In genomic region chr2:99490088-99491065, GRCh38 we compare ENCODE assay signal across 8 cellular contexts. TPM values are rescaled to one million over a fixed set of nuclear protein-coding genes. Genes with fewer than 3 reads are reported as not detected.
DNase-seq lines count a peak whose midpoint lies in the region; ATAC-seq and TF ChIP-seq lines count a peak whose summit lies in the region.

No MANE protein-coding gene starts in this region.

- peak overlapping the region; percentile 87 for H3K27ac ChIP-seq in angular gyrus (ENCODE audit: low read depth, low read length)

- peaks cover 5% of the 10 kb centered on the region for H3K36me3 Mint-ChIP-seq in T-helper 1 cell treated with Interleukin-12 subunit alpha and Interleukin-12 subunit beta and Interleukin-4 antibody, amounts not matched to agents 30 μg/mL and 1 μg/mL, for 36 hours (ENCODE audit: low read depth)
- no peaks in the 10 kb centered on the region for H3K36me3 Mint-ChIP-seq in progenitor cell of endocrine pancreas (ENCODE audit: insufficient read depth)

- no peaks in the 10 kb centered on the region for H3K9me3 Mint-ChIP-seq in T-helper 1 cell treated with Interleukin-12 subunit alpha and Interleukin-12 subunit beta and Interleukin-4 antibody, amounts not matched to agents 30 μg/mL and 1 μg/mL, for 36 hours
- H3K9me3 Mint-ChIP-seq in progenitor cell of endocrine pancreas (ENCODE audit: low read depth): no peaks in the 10 kb centered on the region

- in situ Hi-C loops in GM13976 (cut with MboI; ENCODE audit: low sequenced_read_pairs, unreplicated experiment): loop anchor here (25.0 kb wide), 3 partner anchors 303 to 853 kb away; partner anchors contain the start of genes MITD1 and MRPL30

- TF ChIP-seq CTCF in GM13976 (IDR thresholded peaks at IDR 0.05; ENCODE audit: borderline replicate concordance, control extremely low read depth, extremely low read depth, insufficient read depth, missing control alignments): peak; percentile 75
- TF ChIP-seq CTCF in progenitor cell of endocrine pancreas (IDR thresholded peaks at IDR 0.05; ENCODE audit: unreplicated experiment): peak; percentile 72

- peak; percentile 85 for ATAC-seq in HG02885 (IDR thresholded peaks at IDR 0.05; ENCODE audit: poor library complexity, unreplicated experiment)
- peak; percentile 90 for ATAC-seq in left ventricle myocardium superior

- H3K4me3 Mint-ChIP-seq in T-helper 1 cell treated with Interleukin-12 subunit alpha and Interleukin-12 subunit beta and Interleukin-4 antibody, amounts not matched to agents 30 μg/mL and 1 μg/mL, for 36 hours: peak overlapping the region; percentile 92
- peak overlapping the region; percentile 92 for H3K4me3 Mint-ChIP-seq in progenitor cell of endocrine pancreas (ENCODE audit: low read depth)

- H3K27me3 Mint-ChIP-seq in T-helper 1 cell treated with Interleukin-12 subunit alpha and Interleukin-12 subunit beta and Interleukin-4 antibody, amounts not matched to agents 30 μg/mL and 1 μg/mL, for 36 hours (ENCODE audit: low read depth): peaks cover 4% of the 10 kb centered on the region
- H3K27me3 Mint-ChIP-seq in progenitor cell of endocrine pancreas: peaks cover 13% of the 10 kb centered on the region

- peaks cover 27% of the 10 kb centered on the region for H3K4me1 Mint-ChIP-seq in T-helper 1 cell treated with Interleukin-12 subunit alpha and Interleukin-12 subunit beta and Interleukin-4 antibody, amounts not matched to agents 30 μg/mL and 1 μg/mL, for 36 hours (ENCODE audit: low read depth)
- peaks cover 10% of the 10 kb centered on the region for H3K4me1 Mint-ChIP-seq in progenitor cell of endocrine pancreas (ENCODE audit: low read depth)

- intact Hi-C loops in left ventricle myocardium superior (cut with micrococcal nuclease): loop anchor here (10.0 kb wide), 1 partner anchor 46 kb away; no protein-coding TSS in a partner anchor

- DNase-seq in GM13976 (ENCODE audit: low spot score) (peak; percentile 97), NCI-H146 treated with DMSO at 0.1 percent for 48 hours (lab: John Stamatoyannopoulos, UW; ENCODE audit: unreplicated experiment) (peak; percentile 83), left ventricle myocardium superior (peak; percentile 96), progenitor cell of endocrine pancreas (ENCODE audit: low spot score, unreplicated experiment) (peak; percentile 94), ureter (ENCODE audit: low spot score) (peak; percentile 93)

- H3K27ac Mint-ChIP-seq in T-helper 1 cell treated with Interleukin-12 subunit alpha and Interleukin-12 subunit beta and Interleukin-4 antibody, amounts not matched to agents 30 μg/mL and 1 μg/mL, for 36 hours: peak overlapping the region; percentile 92
- H3K27ac Mint-ChIP-seq in progenitor cell of endocrine pancreas: peak overlapping the region; percentile 96

RNA-seq across cellular contexts. Expression of gene REV1, which starts 0.6 kb away (rescaled TPM):
- 74.2 TPM for total RNA-seq in left ventricle myocardium superior
- total RNA-seq in progenitor cell of endocrine pancreas: 45.6 and 53.7 TPM in 2 replicates
- total RNA-seq in ureter: 99.6 TPM

Comparison
In these comparisons a context has a peak if more than half of its experiments do, and no peak if none do; other contexts are left out.
1. Peak in every context shown above with its lines: DNase-seq, ATAC-seq and H3K27ac ChIP-seq.